In the genomic region with DNA sequence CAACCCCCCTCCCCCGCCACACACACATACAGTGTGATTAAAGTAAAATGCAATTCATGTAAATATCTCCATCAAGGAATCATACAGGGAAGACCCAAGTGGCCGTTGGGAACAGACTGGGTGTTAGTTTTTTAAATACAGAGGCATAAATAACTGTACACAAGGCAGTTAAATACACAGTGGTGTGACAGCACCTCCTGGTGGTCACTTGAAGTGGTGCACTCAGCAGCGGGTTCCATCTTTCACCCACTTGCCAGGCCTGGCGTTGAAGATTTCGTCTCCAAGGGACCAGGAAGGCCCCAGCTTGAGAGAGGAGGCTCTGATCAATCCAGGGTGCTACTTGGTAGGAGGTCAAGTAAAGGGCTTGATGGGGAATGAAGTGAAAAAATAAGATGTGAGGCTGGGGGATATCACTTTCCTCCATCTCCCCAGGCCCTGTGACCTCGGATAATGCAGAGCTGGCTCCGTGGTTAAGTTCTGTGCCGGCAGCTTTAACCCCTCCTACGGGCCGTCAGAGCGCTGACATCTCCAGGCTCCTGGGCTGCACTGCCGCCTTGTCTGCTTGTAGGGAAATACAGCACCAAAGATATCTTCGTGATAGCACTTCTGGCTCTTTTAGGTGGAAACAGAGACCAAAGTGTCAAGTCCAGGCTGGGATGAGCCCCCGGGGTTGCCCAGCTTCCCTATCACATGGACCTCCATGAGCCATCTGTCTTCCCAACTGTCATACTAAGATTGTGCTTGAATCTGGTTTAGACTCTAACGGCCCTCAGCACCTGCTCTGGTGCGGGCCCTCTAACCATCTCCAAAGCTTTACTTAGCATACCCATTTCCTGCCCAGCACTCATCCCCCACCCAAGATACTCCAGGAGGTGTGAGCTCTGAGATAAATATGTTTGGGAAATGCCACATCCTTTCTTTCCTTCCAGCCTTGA, we compare ENCODE assay signal across 9 cellular contexts. TPM values are rescaled to one million over a fixed set of nuclear protein-coding genes. Genes with fewer than 3 reads are reported as not detected.
DNase-seq lines count a peak whose midpoint lies in the region; FAIRE-seq and TF ChIP-seq lines count a peak whose summit lies in the region.
"Had no signal": no experiment of that assay in that cellular context is flagged by ENCODE, and none has a peak within 500 bp of the region (broad histone marks: within the 10 kb centered on the region; RNA-seq: fewer than 3 reads in every experiment).

No MANE protein-coding gene starts in this region.

- H3K9me2 ChIP-seq in SU-DHL-6 (replicated peaks; ENCODE audit: insufficient read depth, low read length): no peaks in the 10 kb centered on the region

- H3K36me3 ChIP-seq in SU-DHL-6 (ENCODE audit: low read length): no peaks in the 10 kb centered on the region
- no peaks in the 10 kb centered on the region for H3K36me3 ChIP-seq in left ventricle myocardium inferior

- H3K27me3 ChIP-seq in SU-DHL-6 (ENCODE audit: low read length) (no peaks in the 10 kb centered on the region), left ventricle myocardium inferior (ENCODE audit: low read depth) (peaks cover 5% of the 10 kb centered on the region)

- DNase-seq in ACHN (peak; percentile 49), GM12892 (ENCODE audit: insufficient read length) (no peak), left ventricle myocardium inferior (peak; percentile 64), middle frontal gyrus (ENCODE audit: extremely low spot score, low spot score) (no peak), GOT3 (lab: John Stamatoyannopoulos, UW) (no peak)
- peak; percentile 22 for DNase-seq in activated naive CD8-positive, alpha-beta T cell treated with anti-CD3 and anti-CD28 coated beads, Interleukin-2, amount 50 U/mL, for 16 hours (ENCODE audit: low read depth, low spot score)
- peak; percentile 39 to 71 for DNase-seq in stimulated activated CD4-positive, alpha-beta T cell treated with anti-CD3 and anti-CD28 coated beads, Interleukin-12 subunit alpha, Interleukin-12 subunit beta, amount 100 ng/mL, for 24 hours (ENCODE audit: low read depth in 2 of 2)

- H3K27ac ChIP-seq in SU-DHL-6 (ENCODE audit: low read depth, low read length): no peak overlapping the region
- H3K27ac ChIP-seq in left ventricle myocardium inferior (replicated peaks): no peak overlapping the region
- H3K27ac ChIP-seq: skin epidermis had no signal

- no peaks in the 10 kb centered on the region for H4K20me1 ChIP-seq in SU-DHL-6 (ENCODE audit: low read depth, low read length)

- no peak for TF ChIP-seq POLR2A in GM12892 (IDR thresholded peaks at IDR 0.05; ENCODE audit: low read depth, low read length)

- TF ChIP-seq CTCF in SU-DHL-6 (IDR thresholded peaks at IDR 0.05; ENCODE audit: insufficient read depth, low read length, poor library complexity, severe bottlenecking): peak; percentile 51
- peak; percentile 92 for TF ChIP-seq CTCF in left ventricle myocardium inferior (IDR thresholded peaks at IDR 0.05; ENCODE audit: borderline replicate concordance)

- H3F3A ChIP-seq in SU-DHL-6 (ENCODE audit: insufficient read depth): no peaks in the 10 kb centered on the region

- no peak overlapping the region for H3K4me3 ChIP-seq in SU-DHL-6 (ENCODE audit: insufficient read depth, low read length, poor library complexity, severe bottlenecking)
- H3K4me3 ChIP-seq in left ventricle myocardium inferior: no peak overlapping the region
- H3K4me3 ChIP-seq: skin epidermis had no signal

- H2AFZ ChIP-seq in SU-DHL-6 (ENCODE audit: low read depth, low read length, severe bottlenecking): no peak overlapping the region

- H3K4me2 ChIP-seq in SU-DHL-6 (ENCODE audit: low read depth, low read length, poor library complexity, severe bottlenecking): no peak overlapping the region

- H3K79me2 ChIP-seq in SU-DHL-6 (ENCODE audit: insufficient read depth, low read length): no peaks in the 10 kb centered on the region

- H3K9ac ChIP-seq in SU-DHL-6 (ENCODE audit: low read length): no peak overlapping the region

- FAIRE-seq in GM12892 (lab: Jason Lieb, UNC): peak; percentile 87

- H3K4me1 ChIP-seq in left ventricle myocardium inferior: peaks cover 25% of the 10 kb centered on the region

- H3K9me3 ChIP-seq in SU-DHL-6 (ENCODE audit: insufficient read depth, low read length): no peaks in the 10 kb centered on the region
- H3K9me3 ChIP-seq in left ventricle myocardium inferior (replicated peaks): no peaks in the 10 kb centered on the region

- intact Hi-C loops in left ventricle myocardium inferior (cut with micrococcal nuclease): loop anchor here (2.0 to 10.0 kb wide), 2 partner anchors 49 to 103 kb away; no protein-coding TSS in a partner anchor

- in situ Hi-C loops in ACHN (cut with HindIII; ENCODE audit: low pct_ligation_motif_present, low pct_unique_long_range_greater_than_20kb, low sequenced_read_pairs): no loop called here

RNA-seq across cellular contexts. Expression of gene LGALS9, which starts 20.7 kb away (rescaled TPM):
- 125 TPM for polyA plus RNA-seq in GM12892 (2012; ENCODE audit: missing spikeins)
- 15.2 TPM for total RNA-seq in left ventricle myocardium inferior

Comparison
In these comparisons a context has a peak if more than half of its experiments do, and no peak if none do; other contexts are left out.
1. DNase-seq: peak in ACHN (single experiment), activated naive CD8-positive, alpha-beta T cell treated with anti-CD3 and anti-CD28 coated beads, Interleukin-2, amount 50 U/mL, for 16 hours (single experiment), left ventricle myocardium inferior (single experiment) and stimulated activated CD4-positive, alpha-beta T cell treated with anti-CD3 and anti-CD28 coated beads, Interleukin-12 subunit alpha, Interleukin-12 subunit beta, amount 100 ng/mL, for 24 hours (2 of 2); none in GM12892 (single experiment), middle frontal gyrus (single experiment) and GOT3 (single experiment).